ENCODE assay signal across 25 cellular contexts in the genomic region with DNA sequence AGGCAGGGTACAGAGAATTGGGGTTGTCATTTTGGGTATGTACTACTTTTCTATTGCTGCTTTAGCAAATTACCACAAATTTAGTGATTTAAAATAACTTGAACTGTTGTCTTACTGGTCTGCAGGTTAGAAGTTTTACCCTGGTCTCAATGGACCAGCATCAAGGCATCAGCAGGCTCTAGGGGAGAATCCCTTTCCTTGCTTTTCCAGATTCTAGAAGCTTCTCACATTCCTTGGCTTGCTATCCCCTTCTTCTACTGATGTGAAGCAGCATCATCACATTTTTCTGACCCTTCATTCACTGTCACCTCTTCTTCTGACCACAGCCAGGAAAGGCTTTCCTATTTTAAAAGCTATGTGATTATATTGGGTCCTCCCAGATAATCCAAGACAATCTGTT.
"Had no signal": no experiment of that assay in that cellular context is flagged by ENCODE, and none has a peak within 500 bp of the region (broad histone marks: within the 10 kb centered on the region; RNA-seq: fewer than 3 reads in every experiment).

No MANE protein-coding gene starts in this region.

- H3K4me1 ChIP-seq: gastrocnemius medialis, left lung, pancreas, right lobe of liver, suprapubic skin, transverse colon, vagina had no signal

- H3K27me3 ChIP-seq: gastrocnemius medialis, left lung, pancreas, right lobe of liver, suprapubic skin, transverse colon, vagina had no signal

- H3K4me1 Mint-ChIP-seq: stimulated activated naive CD8-positive, alpha-beta T cell treated with anti-CD3 and anti-CD28 coated beads, Interleukin-15, amount 100 ng/mL, for 72 hours had no signal

- H3K36me3 Mint-ChIP-seq: naive thymus-derived CD4-positive, alpha-beta T cell had no signal

- H3K36me3 ChIP-seq: gastrocnemius medialis, left lung, neutrophil, pancreas, right lobe of liver, suprapubic skin, transverse colon, vagina had no signal

- H3K9me3 ChIP-seq: gastrocnemius medialis, left lung, neutrophil, pancreas, right lobe of liver, suprapubic skin, transverse colon, vagina had no signal

- DNase-seq: cortex of kidney; effector CD4-positive, alpha-beta T cell; endodermal cell; foreskin fibroblast; gastrocnemius medialis; head of caudate nucleus; left cardiac atrium; left lung; mesenchymal stem cell; midbrain; naive thymus-derived CD4-positive, alpha-beta T cell; pancreas; retina; right lobe of liver; small intestine; stimulated activated CD4-positive, alpha-beta T cell treated with anti-CD3 and anti-CD28 coated beads, Interleukin-15, amount 100 ng/mL, for 24 hours; stimulated activated CD4-positive, alpha-beta T cell treated with anti-CD3 and anti-CD28 coated beads, Interleukin-2, amount 100 ng/mL, for 48 hours; stimulated activated CD8-positive, alpha-beta memory T cell treated with anti-CD3 and anti-CD28 coated beads, Interleukin-4, amount 100 ng/mL, for 48 hours; stimulated activated naive CD4-positive, alpha-beta T cell; stimulated activated naive CD8-positive, alpha-beta T cell treated with anti-CD3 and anti-CD28 coated beads, Interleukin-15, amount 100 ng/mL, for 72 hours; transverse colon had no signal

- H3K9me3 Mint-ChIP-seq: endodermal cell had no signal

- H3K4me3 ChIP-seq: gastrocnemius medialis, left lung, pancreas, right lobe of liver, suprapubic skin, transverse colon, vagina had no signal

- H3K27ac Mint-ChIP-seq: endodermal cell; naive thymus-derived CD4-positive, alpha-beta T cell; stimulated activated naive CD8-positive, alpha-beta T cell treated with anti-CD3 and anti-CD28 coated beads, Interleukin-15, amount 100 ng/mL, for 72 hours had no signal

- H3K4me3 Mint-ChIP-seq: endodermal cell; naive thymus-derived CD4-positive, alpha-beta T cell; stimulated activated naive CD8-positive, alpha-beta T cell treated with anti-CD3 and anti-CD28 coated beads, Interleukin-15, amount 100 ng/mL, for 72 hours had no signal

- H3K27ac ChIP-seq: epithelial cell of prostate, gastrocnemius medialis, left lung, neutrophil, pancreas, right lobe of liver, suprapubic skin, transverse colon, vagina had no signal

- H3K27me3 Mint-ChIP-seq: stimulated activated naive CD8-positive, alpha-beta T cell treated with anti-CD3 and anti-CD28 coated beads, Interleukin-15, amount 100 ng/mL, for 72 hours had no signal
